21 cellular contexts compared by ENCODE assay signal in the genomic region with DNA sequence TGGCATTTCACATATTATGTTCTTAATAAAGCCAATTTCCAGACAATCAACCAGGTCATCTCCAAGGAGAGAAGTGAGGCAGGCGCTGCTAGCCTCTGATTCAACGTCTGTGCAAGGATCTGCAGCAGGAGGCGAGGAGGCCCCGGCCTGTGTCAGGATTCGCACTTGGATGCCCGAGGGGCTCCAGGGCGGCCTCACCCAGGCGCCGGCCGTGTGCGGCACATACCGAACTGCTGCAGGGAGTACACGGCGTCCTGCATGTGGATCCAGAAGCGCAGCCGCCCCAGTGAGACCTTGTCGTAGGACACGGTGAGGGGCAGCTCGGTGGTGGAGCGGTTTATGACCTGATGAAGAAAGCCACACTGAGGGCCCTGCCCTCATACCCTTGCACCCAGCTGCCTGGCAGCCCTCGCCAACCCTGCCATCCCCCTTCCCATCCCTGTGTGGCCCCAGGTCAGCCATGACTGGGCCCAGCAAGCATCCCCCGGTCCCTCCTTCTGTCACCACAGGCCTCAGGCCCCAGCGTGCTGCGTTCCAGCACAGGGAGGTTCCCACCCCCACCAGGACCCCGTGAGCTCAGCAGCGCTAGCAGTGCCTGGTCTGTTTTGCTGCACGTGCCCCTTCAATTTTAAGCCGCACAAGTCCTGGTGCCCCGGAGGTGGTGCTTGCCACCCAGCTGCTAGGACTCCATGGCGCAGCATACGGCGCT. TPM values are rescaled to one million over a fixed set of nuclear protein-coding genes. Genes with fewer than 3 reads are reported as not detected.
DNase-seq lines count a peak whose midpoint lies in the region; ATAC-seq, FAIRE-seq and TF ChIP-seq lines count a peak whose summit lies in the region.
"Had no signal": no experiment of that assay in that cellular context is flagged by ENCODE, and none has a peak within 500 bp of the region (broad histone marks: within the 10 kb centered on the region; RNA-seq: fewer than 3 reads in every experiment).

No MANE protein-coding gene starts in this region.

- no peak overlapping the region for H2AFZ ChIP-seq in SU-DHL-6 (ENCODE audit: low read depth, low read length, severe bottlenecking)
- no peak overlapping the region for H2AFZ ChIP-seq in HepG2 (ENCODE audit: low read length)

- TF ChIP-seq CTCF in right atrium auricular region (IDR thresholded peaks at IDR 0.05) = no peak
- no peak for TF ChIP-seq CTCF in SU-DHL-6 (IDR thresholded peaks at IDR 0.05; ENCODE audit: insufficient read depth, low read length, poor library complexity, severe bottlenecking)
- no peak for TF ChIP-seq CTCF in HepG2 (CRISPR knock-in tag; IDR thresholded peaks at IDR 0.05)
- no peak for TF ChIP-seq CTCF in progenitor cell of endocrine pancreas (IDR thresholded peaks at IDR 0.05; ENCODE audit: unreplicated experiment)

- intact Hi-C loops in right cardiac atrium (cut with DNase I) = no loop called here
- intact Hi-C loops in HepG2 (cut with micrococcal nuclease; ENCODE audit: unreplicated experiment) = no loop called here
- intact Hi-C loops in aorta (cut with DNase I) = no loop called here

- no peak for FAIRE-seq in HepG2 (lab: Jason Lieb, UNC)

- ATAC-seq in right cardiac atrium = peak in 1 of 2 donors; percentile 7
- no peak for ATAC-seq in HepG2
- no peak for ATAC-seq in aorta (ENCODE audit: low FRiP score)
- ATAC-seq: Panc1 had no signal

- peaks cover 75% of the 10 kb centered on the region for H3K79me2 ChIP-seq in SU-DHL-6 (ENCODE audit: insufficient read depth, low read length)
- H3K79me2 ChIP-seq in HepG2 (ENCODE audit: insufficient read depth, low read length) = no peaks in the 10 kb centered on the region

- no peaks in the 10 kb centered on the region for H3K9me3 Mint-ChIP-seq in progenitor cell of endocrine pancreas (ENCODE audit: low read depth)

- H3K36me3 Mint-ChIP-seq in progenitor cell of endocrine pancreas (ENCODE audit: insufficient read depth) = peaks cover 7% of the 10 kb centered on the region

- H3K9me3 ChIP-seq in right cardiac atrium (ENCODE audit: control insufficient read depth, low read length) = no peaks in the 10 kb centered on the region
- no peaks in the 10 kb centered on the region for H3K9me3 ChIP-seq in right atrium auricular region
- H3K9me3 ChIP-seq in SU-DHL-6 (ENCODE audit: insufficient read depth, low read length) = no peaks in the 10 kb centered on the region
- no peaks in the 10 kb centered on the region for H3K9me3 ChIP-seq in HepG2 (ENCODE audit: low read length)
- H3K9me3 ChIP-seq in aorta (ENCODE audit: control insufficient read depth, low read length) = no peaks in the 10 kb centered on the region
- H3K9me3 ChIP-seq: MG63 had no signal

- in situ Hi-C loops in HepG2 (cut with HindIII; ENCODE audit: extremely low pct_ligation_motif_present, low pct_unique_long_range_greater_than_20kb) = no loop called here

- H3K4me1 ChIP-seq in right cardiac atrium (ENCODE audit: control insufficient read depth, insufficient read depth, low read length) (no peaks in the 10 kb centered on the region), right atrium auricular region (peaks cover 0 to 13% of the 10 kb centered on the region in 2 donors), HepG2 (ENCODE audit: insufficient read depth, low read length) (no peaks in the 10 kb centered on the region), aorta (ENCODE audit: control insufficient read depth in 1 of 2, insufficient read depth in 2 of 2, low read length in 2 of 2) (no peaks in the 10 kb centered on the region)

- H3K27me3 Mint-ChIP-seq in progenitor cell of endocrine pancreas = no peaks in the 10 kb centered on the region

- WGBS in right cardiac atrium = 95% methylated on average over 32 of the region's 32 CpGs
- 99% methylated on average over 26 of the region's 32 CpGs for WGBS in HepG2 (ENCODE audit: low lambda C conversion rate)
- 94 to 95% methylated on average over 32 of the region's 32 CpGs for WGBS in aorta, 2 donors

- H3K4me3 Mint-ChIP-seq in progenitor cell of endocrine pancreas (ENCODE audit: low read depth) = no peak overlapping the region

- H3K27ac Mint-ChIP-seq in progenitor cell of endocrine pancreas = no peak overlapping the region

- no peak overlapping the region for H3K4me2 ChIP-seq in SU-DHL-6 (ENCODE audit: low read depth, low read length, poor library complexity, severe bottlenecking)
- no peak overlapping the region for H3K4me2 ChIP-seq in HepG2 (ENCODE audit: low read depth, low read length)

- peaks cover 8% of the 10 kb centered on the region; the same call in 1 of the 2 replicates for H4K20me1 ChIP-seq in SU-DHL-6 (ENCODE audit: low read depth, low read length)
- H4K20me1 ChIP-seq in HepG2 (ENCODE audit: insufficient read depth, low read length) = peaks cover 10% of the 10 kb centered on the region; the same call in 1 of the 2 replicates

- DNase-seq in right cardiac atrium (peak in 2 of 3 donors; percentile 31 to 37), right atrium auricular region (ENCODE audit: low spot score) (no peak), HepG2 (ENCODE audit: low spot score) (no peak), aorta (peak; percentile 33 to 70), progenitor cell of endocrine pancreas (ENCODE audit: low spot score, unreplicated experiment) (no peak), NCI-H1694 treated with DMSO at 0.1 percent for 48 hours (lab: John Stamatoyannopoulos, UW) (no peak), NCI-H1436 treated with DMSO at 0.1 percent for 48 hours (lab: John Stamatoyannopoulos, UW) (no peak)
- DNase-seq: AML-193, EL, GF-D8, MG63, NCI-H1048, NCI-H1417 treated with DMSO at 0.1 percent for 48 hours, NCI-H1930, NCI-H2227 treated with DMSO at 0.1 percent for 48 hours, NCI-H510A, NCI-H748 treated with DMSO at 0.1 percent for 48 hours had no signal

- H3K4me3 ChIP-seq in right cardiac atrium (ENCODE audit: low read length) = no peak overlapping the region
- H3K4me3 ChIP-seq in right atrium auricular region = no peak overlapping the region
- H3K4me3 ChIP-seq in SU-DHL-6 (ENCODE audit: insufficient read depth, low read length, poor library complexity, severe bottlenecking) = no peak overlapping the region
- H3K4me3 ChIP-seq in HepG2 (replicated peaks in 1 of 3; ENCODE audit: insufficient read depth in 1 of 3, low read depth in 2 of 3, low read length in 3 of 3) = no peak overlapping the region
- no peak overlapping the region for H3K4me3 ChIP-seq in aorta (ENCODE audit: low read length in 2 of 2)
- H3K4me3 ChIP-seq: MG63 had no signal

- H3K9me2 ChIP-seq in SU-DHL-6 (replicated peaks; ENCODE audit: insufficient read depth, low read length) = no peaks in the 10 kb centered on the region

- no TSS peak for BruUV-seq in HepG2 (replicated peaks; lab: Mats Ljungman, UMichigan)

- H3K4me1 Mint-ChIP-seq in progenitor cell of endocrine pancreas (ENCODE audit: low read depth) = no peaks in the 10 kb centered on the region

- no peak overlapping the region for H3K9ac ChIP-seq in SU-DHL-6 (ENCODE audit: low read length)
- H3K9ac ChIP-seq in HepG2 (ENCODE audit: insufficient read depth, low read depth, low read length) = no peak overlapping the region

- H3K27ac ChIP-seq in right cardiac atrium (ENCODE audit: low read length) (no peak overlapping the region), right atrium auricular region (no peak overlapping the region), SU-DHL-6 (ENCODE audit: low read depth, low read length) (peak overlapping the region; percentile 89), HepG2 (ENCODE audit: extremely low read length, insufficient read depth, low read length) (no peak overlapping the region), aorta (ENCODE audit: low read depth in 1 of 2, low read length in 2 of 2) (no peak overlapping the region)
- H3K27ac ChIP-seq: C4-2B had no signal

- no peaks in the 10 kb centered on the region for H3K27me3 ChIP-seq in right cardiac atrium (ENCODE audit: control insufficient read depth, insufficient read depth)
- H3K27me3 ChIP-seq in right atrium auricular region = no peaks in the 10 kb centered on the region
- no peaks in the 10 kb centered on the region for H3K27me3 ChIP-seq in SU-DHL-6 (ENCODE audit: low read length)
- no peaks in the 10 kb centered on the region for H3K27me3 ChIP-seq in HepG2 (ENCODE audit: control insufficient read depth in 1 of 2, insufficient read depth in 2 of 2, low read length in 2 of 2)
- no peaks in the 10 kb centered on the region for H3K27me3 ChIP-seq in aorta (ENCODE audit: control insufficient read depth in 1 of 2, insufficient read depth in 2 of 2, low read length in 1 of 2)
- H3K27me3 ChIP-seq: MG63 had no signal

- POLR2A ChIA-PET in HepG2 (lab: Yijun Ruan, JAX) = no interaction called here

- no peak for TF ChIP-seq POLR2A in HepG2 (IDR thresholded peaks at IDR 0.05; ENCODE audit: insufficient read depth in 1 of 2, low read depth in 2 of 2, low read length in 2 of 2)

- TF ChIP-seq EP300 in HepG2 (IDR thresholded peaks at IDR 0.05; ENCODE audit: low read depth in 2 of 2, low read length in 2 of 2) = no peak
- TF ChIP-seq EP300 in HepG2 (CRISPR knock-in tag; IDR thresholded peaks at IDR 0.05; ENCODE audit: borderline replicate concordance) = no peak

- H3K36me3 ChIP-seq in right atrium auricular region (peaks cover 89% of the 10 kb centered on the region), SU-DHL-6 (ENCODE audit: low read length) (peaks cover 14% of the 10 kb centered on the region; the same call in 1 of the 2 replicates), HepG2 (replicated peaks in 1 of 2; ENCODE audit: control insufficient read depth in 1 of 2, insufficient read depth in 2 of 2, low read length in 2 of 2) (peaks cover 36 to 72% of the 10 kb centered on the region in 2 experiments; a peak in 4 of 5 replicates), aorta (ENCODE audit: control insufficient read depth in 1 of 2, insufficient read depth in 2 of 2, low read length in 1 of 2) (peaks cover 0 to 11% of the 10 kb centered on the region in 2 donors)

- CTCF ChIA-PET in HepG2 (lab: Yijun Ruan, JAX; ENCODE audit: low intra/inter-chr PET ratio, low total read pairs) = no interaction called here

- no peak for TF ChIP-seq RAD21 in HepG2 (CRISPR knock-in tag; IDR thresholded peaks at IDR 0.05)

- H3F3A ChIP-seq in SU-DHL-6 (ENCODE audit: insufficient read depth) = peaks cover 16% of the 10 kb centered on the region

RNA-seq across cellular contexts. Expression of a gene that starts 9.9 kb away (rescaled TPM):
- total RNA-seq in right cardiac atrium = 10 to 100 TPM; 43.9 to 62.7 (median 50.0) TPM
- polyA plus RNA-seq in right cardiac atrium = 44.0 TPM
- 10 to 100 TPM; 56.6 to 85.4 TPM for total RNA-seq in right atrium auricular region
- total RNA-seq in HepG2 (2016; rRNA removed; fragmentation: Illumina TruSeq; extraction: Trizol) = 65.4 and 124 TPM in 2 replicates
- total RNA-seq in HepG2 (2016; cell fraction: cytosol; rRNA removed; fragmentation: Illumina TruSeq; extraction: Trizol; ENCODE audit: low read depth) = 165 and 166 TPM in 2 replicates
- 72.1 and 131 TPM in 2 replicates for total RNA-seq in HepG2 (2016; cell fraction: insoluble cytoplasmic fraction; rRNA removed; fragmentation: Illumina TruSeq; extraction: Trizol)
- 271 and 285 TPM in 2 replicates for total RNA-seq in HepG2 (2016; cell fraction: membrane; rRNA removed; fragmentation: Illumina TruSeq; extraction: Trizol)
- total RNA-seq in HepG2 (2016; cell fraction: nucleus; rRNA removed; fragmentation: Illumina TruSeq; extraction: Trizol) = 76.4 and 77.0 TPM in 2 replicates
- polyA plus RNA-seq in HepG2 (2011; rRNA removed) = 80.3 and 99.3 TPM in 2 replicates
- polyA plus RNA-seq in HepG2 (2011; cell fraction: cytosol; rRNA removed) = 102 and 119 TPM in 2 replicates
- 99.8 and 103 TPM in 2 replicates for polyA plus RNA-seq in HepG2 (2011; cell fraction: nucleus; rRNA removed)
- polyA plus RNA-seq in HepG2 (2012) = 43.6 and 60.3 TPM in 2 replicates
- polyA plus RNA-seq in HepG2 (2016; cell fraction: cytosol; fragmentation: Illumina TruSeq; extraction: Trizol; ENCODE audit: low read depth) = 124 and 168 TPM in 2 replicates
- polyA plus RNA-seq in HepG2 (2016; cell fraction: insoluble cytoplasmic fraction; fragmentation: Illumina TruSeq; extraction: Trizol; ENCODE audit: low read depth) = 83.6 and 94.2 TPM in 2 replicates
- polyA plus RNA-seq in HepG2 (2016; cell fraction: membrane; fragmentation: Illumina TruSeq; extraction: Trizol; ENCODE audit: low read depth) = 184 and 217 TPM in 2 replicates
- polyA plus RNA-seq in HepG2 (2016; cell fraction: nucleus; fragmentation: Illumina TruSeq; extraction: Trizol; ENCODE audit: insufficient read depth, low read depth) = 147 and 155 TPM in 2 replicates
- polyA minus RNA-seq in HepG2 (2011; rRNA and poly(A)+ RNA removed; ENCODE audit: low replicate concordance) = 281 and 712 TPM in 2 replicates
- 45.2 and 56.5 TPM in 2 replicates for polyA minus RNA-seq in HepG2 (2011; cell fraction: cytosol; rRNA and poly(A)+ RNA removed)
- polyA minus RNA-seq in HepG2 (2011; cell fraction: nucleus; rRNA and poly(A)+ RNA removed) = 37.0 and 46.2 TPM in 2 replicates
- total RNA-seq in aorta = 10 to 100 TPM; 66.0 to 71.2 TPM
- 10 to 100 TPM; 72.5 to 95.5 TPM for polyA plus RNA-seq in aorta
- total RNA-seq in progenitor cell of endocrine pancreas = 90.3 and 95.4 TPM in 2 replicates

RNA-seq across cellular contexts. Expression of a gene that starts 40.1 kb away (rescaled TPM):
- total RNA-seq in right cardiac atrium = not detected
- polyA plus RNA-seq in right cardiac atrium = not detected
- total RNA-seq in right atrium auricular region = not detected
- 1.2 and 5.9 TPM in 2 replicates for total RNA-seq in HepG2 (2016; rRNA removed; fragmentation: Illumina TruSeq; extraction: Trizol)
- total RNA-seq in HepG2 (2016; cell fraction: cytosol; rRNA removed; fragmentation: Illumina TruSeq; extraction: Trizol; ENCODE audit: low read depth) = 6.1 and 7.1 TPM in 2 replicates
- total RNA-seq in HepG2 (2016; cell fraction: insoluble cytoplasmic fraction; rRNA removed; fragmentation: Illumina TruSeq; extraction: Trizol) = 1.7 and 5.8 TPM in 2 replicates
- 3.3 and 3.7 TPM in 2 replicates for total RNA-seq in HepG2 (2016; cell fraction: membrane; rRNA removed; fragmentation: Illumina TruSeq; extraction: Trizol)
- total RNA-seq in HepG2 (2016; cell fraction: nucleus; rRNA removed; fragmentation: Illumina TruSeq; extraction: Trizol) = 7.1 and 8.7 TPM in 2 replicates
- 3.5 and 4.3 TPM in 2 replicates for polyA plus RNA-seq in HepG2 (2011; rRNA removed)
- 0.68 and 2.0 TPM in 2 replicates for polyA plus RNA-seq in HepG2 (2011; cell fraction: cytosol; rRNA removed)
- 28.2 and 42.3 TPM in 2 replicates for polyA plus RNA-seq in HepG2 (2011; cell fraction: nucleus; rRNA removed)
- 1.7 and 2.9 TPM in 2 replicates for polyA plus RNA-seq in HepG2 (2012)
- 0.62 and 0.99 TPM in 2 replicates for polyA plus RNA-seq in HepG2 (2016; cell fraction: cytosol; fragmentation: Illumina TruSeq; extraction: Trizol; ENCODE audit: low read depth)
- 1.6 and 2.5 TPM in 2 replicates for polyA plus RNA-seq in HepG2 (2016; cell fraction: insoluble cytoplasmic fraction; fragmentation: Illumina TruSeq; extraction: Trizol; ENCODE audit: low read depth)
- 1.4 and 1.5 TPM in 2 replicates for polyA plus RNA-seq in HepG2 (2016; cell fraction: membrane; fragmentation: Illumina TruSeq; extraction: Trizol; ENCODE audit: low read depth)
- polyA plus RNA-seq in HepG2 (2016; cell fraction: nucleus; fragmentation: Illumina TruSeq; extraction: Trizol; ENCODE audit: insufficient read depth, low read depth) = 24.5 and 26.8 TPM in 2 replicates
- 0.30 and 3.4 TPM in 2 replicates for polyA minus RNA-seq in HepG2 (2011; rRNA and poly(A)+ RNA removed; ENCODE audit: low replicate concordance)
- polyA minus RNA-seq in HepG2 (2011; cell fraction: cytosol; rRNA and poly(A)+ RNA removed) = 1.9 and 2.0 TPM in 2 replicates
- polyA minus RNA-seq in HepG2 (2011; cell fraction: nucleus; rRNA and poly(A)+ RNA removed) = 4.0 and 6.4 TPM in 2 replicates
- not detected for total RNA-seq in aorta
- not detected for polyA plus RNA-seq in aorta
- total RNA-seq in progenitor cell of endocrine pancreas = 3.5 and 4.3 TPM in 2 replicates
- polyA plus RNA-seq: AG04450 had no signal

Comparison
In these comparisons a context has a peak if more than half of its experiments do, and no peak if none do; other contexts are left out.
1. DNase-seq: peak in right cardiac atrium (2 of 3) and aorta (2 of 2); none in right atrium auricular region (single experiment), HepG2 (single experiment), progenitor cell of endocrine pancreas (single experiment), NCI-H1694 treated with DMSO at 0.1 percent for 48 hours (single experiment) and NCI-H1436 treated with DMSO at 0.1 percent for 48 hours (single experiment).